25 cellular contexts compared by ENCODE assay signal in genomic region chr10:21954690-21955089, GRCh38.
"Had no signal": no experiment of that assay in that cellular context is flagged by ENCODE, and none has a peak within 500 bp of the region (broad histone marks: within the 10 kb centered on the region; RNA-seq: fewer than 3 reads in every experiment).

No MANE protein-coding gene starts in this region.

- DNase-seq: activated CD4-positive, alpha-beta memory T cell treated with anti-CD3 and anti-CD28 coated beads, Interleukin-2, amount 10 ng/mL, durations not matched to agents 7 days and 5 days; activated CD4-positive, alpha-beta T cell treated with anti-CD3 and anti-CD28 coated beads for 1 hour; activated CD4-positive, alpha-beta T cell treated with anti-CD3 and anti-CD28 coated beads, Interleukin-2, amount 10 ng/mL, durations not matched to agents 7 days and 5 days; activated CD8-positive, alpha-beta memory T cell treated with anti-CD3 and anti-CD28 coated beads, Interleukin-2, amount 50 U/mL, for 48 hours; activated gamma-delta T cell treated with Interleukin-2 at 50 U/mL for 16 hours; activated naive CD8-positive, alpha-beta T cell treated with anti-CD3 and anti-CD28 coated beads, Interleukin-2, amount 50 U/mL, for 24 hours; activated T-cell treated with anti-CD3 and anti-CD28 coated beads, Interleukin-2, amount 50 U/mL, for 24 hours; amygdala; central memory CD4-positive, alpha-beta T cell; endodermal cell; foreskin fibroblast; heart right ventricle; kidney glomerular epithelial cell; left lung; posterior cingulate gyrus; right cardiac atrium; stimulated activated CD4-positive, alpha-beta T cell treated with anti-CD3 and anti-CD28 coated beads, Interleukin-15, amount 100 ng/mL, for 24 hours; stimulated activated CD4-positive, alpha-beta T cell treated with anti-CD3 and anti-CD28 coated beads, Interleukin-2, amount 100 ng/mL, for 24 hours; stimulated activated naive B cell treated with anti-CD40 and anti-IgM and Interleukin-4, amounts not matched to agents 10 μg/mL and 1 μg/mL and 100 μg/mL, for 72 hours; T1000 had no signal

- ATAC-seq: activated naive CD8-positive, alpha-beta T cell treated with anti-CD3 and anti-CD28 coated beads, Interleukin-2, amount 50 U/mL, for 24 hours; activated T-helper 17 cell treated with anti-CD3 and anti-CD28 coated beads, Interleukin-2, amount 50 U/mL, for 72 hours; esophagus mucosa; right cardiac atrium had no signal

- H3K27me3 ChIP-seq: breast epithelium, heart right ventricle, left lung, tibial nerve had no signal

- H3K27ac ChIP-seq: breast epithelium, left lung, tibial nerve had no signal

- H3K36me3 ChIP-seq: breast epithelium, heart right ventricle, left lung, tibial nerve had no signal

- H3K4me3 ChIP-seq: breast epithelium, heart right ventricle, left lung, lung, tibial nerve had no signal

- H3K9me3 ChIP-seq: breast epithelium, heart right ventricle, left lung, tibial nerve had no signal

- H3K4me1 ChIP-seq: breast epithelium had no signal
